15 cellular contexts compared by ENCODE assay signal in genomic region chr4:13920111-13920875, GRCh38.
A peak's percentile ranks its signal among the peaks of the same experiment; 100 is the strongest.
DNase-seq lines count a peak whose midpoint lies in the region; ATAC-seq, FAIRE-seq and TF ChIP-seq lines count a peak whose summit lies in the region.
"Had no signal": no experiment of that assay in that cellular context is flagged by ENCODE, and none has a peak within 500 bp of the region (broad histone marks: within the 10 kb centered on the region; RNA-seq: fewer than 3 reads in every experiment).

No MANE protein-coding gene starts in this region.

- no peak overlapping the region for H3K4me3 Mint-ChIP-seq in endodermal cell
- H3K4me3 Mint-ChIP-seq: activated naive CD4-positive, alpha-beta T cell treated with anti-CD3 and anti-CD28 coated beads, Interleukin-2, amount 50 U/mL, for 24 hours; naive thymus-derived CD4-positive, alpha-beta T cell had no signal

- H3K27ac Mint-ChIP-seq in endodermal cell, result no peak overlapping the region
- H3K27ac Mint-ChIP-seq: activated naive CD4-positive, alpha-beta T cell treated with anti-CD3 and anti-CD28 coated beads, Interleukin-2, amount 50 U/mL, for 24 hours; naive thymus-derived CD4-positive, alpha-beta T cell had no signal

- H3K27me3 Mint-ChIP-seq in endodermal cell (ENCODE audit: insufficient read depth), result peaks cover 4% of the 10 kb centered on the region

- H3K27me3 ChIP-seq in bronchial epithelial cell (ENCODE audit: control insufficient read depth, insufficient read depth, low read length), result no peaks in the 10 kb centered on the region
- no peaks in the 10 kb centered on the region for H3K27me3 ChIP-seq in kidney epithelial cell (ENCODE audit: control insufficient read depth, insufficient read depth, low read length)
- H3K27me3 ChIP-seq in endodermal cell (ENCODE audit: control insufficient read depth, insufficient read depth, low read length, poor library complexity, severe bottlenecking), result peaks cover 18% of the 10 kb centered on the region

- FAIRE-seq in bronchial epithelial cell (lab: Jason Lieb, UNC), result no peak
- FAIRE-seq: kidney had no signal

- H3K4me1 ChIP-seq in endodermal cell (ENCODE audit: control insufficient read depth, insufficient read depth, low read length), result no peaks in the 10 kb centered on the region

- no peak overlapping the region for H3K27ac ChIP-seq in endodermal cell (ENCODE audit: low read depth, low read length)
- H3K27ac ChIP-seq: 22Rv1, VCaP had no signal

- H3K4me3 ChIP-seq in bronchial epithelial cell (ENCODE audit: low read depth, low read length), result no peak overlapping the region
- H3K4me3 ChIP-seq in kidney epithelial cell (ENCODE audit: low read depth, low read length), result no peak overlapping the region
- H3K4me3 ChIP-seq in endodermal cell (ENCODE audit: low read length), result no peak overlapping the region

- no peak overlapping the region for H3K9ac ChIP-seq in endodermal cell (ENCODE audit: extremely low read depth, low read length, poor library complexity, severe bottlenecking)

- H3K9me3 ChIP-seq in endodermal cell (ENCODE audit: control insufficient read depth, low read length), result no peaks in the 10 kb centered on the region

- H3K4me1 Mint-ChIP-seq in endodermal cell, result peaks cover 2% of the 10 kb centered on the region
- H3K4me1 Mint-ChIP-seq: activated naive CD4-positive, alpha-beta T cell treated with anti-CD3 and anti-CD28 coated beads, Interleukin-2, amount 50 U/mL, for 24 hours; naive thymus-derived CD4-positive, alpha-beta T cell had no signal

- no peaks in the 10 kb centered on the region for H3K36me3 Mint-ChIP-seq in endodermal cell (ENCODE audit: low read depth)
- H3K36me3 Mint-ChIP-seq: activated naive CD4-positive, alpha-beta T cell treated with anti-CD3 and anti-CD28 coated beads, Interleukin-2, amount 50 U/mL, for 24 hours had no signal

- no peak for TF ChIP-seq CTCF in bronchial epithelial cell (IDR thresholded peaks at IDR 0.05; ENCODE audit: insufficient read depth, low read length, severe bottlenecking)
- no peak for TF ChIP-seq CTCF in kidney epithelial cell (IDR thresholded peaks at IDR 0.05; ENCODE audit: insufficient read depth, low read length, poor library complexity, severe bottlenecking)
- TF ChIP-seq CTCF in endodermal cell (conservative IDR thresholded peaks at IDR 0.05), result no peak

- ATAC-seq in HG02885 (IDR thresholded peaks at IDR 0.05; ENCODE audit: poor library complexity, unreplicated experiment), result no peak

- 87 to 100% methylated on average over 1 to 8 of the region's 8 CpGs for WGBS in endodermal cell (ENCODE audit: insufficient coverage in 1 of 2, insufficient read length in 1 of 2), 2 experiments

- H3K9me3 Mint-ChIP-seq in endodermal cell, result peaks cover 4% of the 10 kb centered on the region

- DNase-seq in DMS53 (lab: John Stamatoyannopoulos, UW) (peak; percentile 71), DMS53 treated with DMSO at 0.1 percent for 48 hours (lab: John Stamatoyannopoulos, UW; ENCODE audit: unreplicated experiment) (no peak), bronchial epithelial cell (ENCODE audit: low read depth) (peak; percentile 98), kidney epithelial cell (ENCODE audit: low read depth) (peak; percentile 73), NCI-H2171 treated with DMSO at 0.1 percent for 48 hours (lab: John Stamatoyannopoulos, UW) (no peak), RPMI8226 (no peak), endodermal cell (no peak)
- DNase-seq: kidney; naive thymus-derived CD4-positive, alpha-beta T cell; NCI-H2107; substantia nigra had no signal

- H3K36me3 ChIP-seq in bronchial epithelial cell (ENCODE audit: control insufficient read depth, insufficient read depth, low read length) (no peaks in the 10 kb centered on the region), kidney epithelial cell (ENCODE audit: control insufficient read depth, insufficient read depth, low read length) (no peaks in the 10 kb centered on the region), endodermal cell (ENCODE audit: control insufficient read depth, insufficient read depth, low read length) (no peaks in the 10 kb centered on the region)

Comparison
In these comparisons a context has a peak if more than half of its experiments do, and no peak if none do; other contexts are left out.
1. DNase-seq: peak in DMS53 (single experiment), bronchial epithelial cell (single experiment) and kidney epithelial cell (single experiment); none in DMS53 treated with DMSO at 0.1 percent for 48 hours (single experiment), NCI-H2171 treated with DMSO at 0.1 percent for 48 hours (single experiment), RPMI8226 (single experiment) and endodermal cell (single experiment).